13 cellular contexts compared by ENCODE assay signal in genomic region chr2:222483513-222484039, GRCh38. TPM values are rescaled to one million over a fixed set of nuclear protein-coding genes. Genes with fewer than 3 reads are reported as not detected.
DNase-seq lines count a peak whose midpoint lies in the region; ATAC-seq and TF ChIP-seq lines count a peak whose summit lies in the region.
"Had no signal": no experiment of that assay in that cellular context is flagged by ENCODE, and none has a peak within 500 bp of the region (broad histone marks: within the 10 kb centered on the region; RNA-seq: fewer than 3 reads in every experiment).

No MANE protein-coding gene starts in this region.

- H3K4me1 ChIP-seq in right atrium auricular region: peaks cover 0 to 5% of the 10 kb centered on the region in 2 donors
- no peaks in the 10 kb centered on the region for H3K4me1 ChIP-seq in Loucy (ENCODE audit: insufficient read depth, low read length, poor library complexity, severe bottlenecking)
- H3K4me1 ChIP-seq in trophoblast cell (ENCODE audit: control insufficient read depth in 1 of 2, insufficient read depth in 2 of 2, low read length in 2 of 2): no peaks in the 10 kb centered on the region
- no peaks in the 10 kb centered on the region for H3K4me1 ChIP-seq in Karpas-422 (ENCODE audit: low read length)

- no peak overlapping the region for H4K12ac ChIP-seq in trophoblast cell (ENCODE audit: low read depth, low read length)

- H2BK5ac ChIP-seq in trophoblast cell (ENCODE audit: low read depth, low read length, poor library complexity): no peak overlapping the region

- no peak overlapping the region for H4K91ac ChIP-seq in trophoblast cell (ENCODE audit: low read depth, low read length)

- H3K9me2 ChIP-seq in Loucy (replicated peaks; ENCODE audit: low read depth, low read length) (no peaks in the 10 kb centered on the region), Karpas-422 (replicated peaks; ENCODE audit: insufficient read depth, low read length) (no peaks in the 10 kb centered on the region)

- H3F3A ChIP-seq in Loucy (ENCODE audit: low read depth): no peaks in the 10 kb centered on the region

- DNase-seq in left ventricle myocardium superior (peak; percentile 47), right atrium auricular region (ENCODE audit: low spot score) (no peak), SK-N-DZ (ENCODE audit: low spot score) (peak; percentile 52), trophoblast cell (no peak), RPMI8226 (no peak), Karpas-422 (no peak), NAMALWA (ENCODE audit: low spot score) (no peak)
- DNase-seq: esophagus squamous epithelium; GM23248; NCI-H187; stimulated activated CD4-positive, alpha-beta T cell treated with anti-CD3 and anti-CD28 coated beads, Interleukin-2, amount 100 ng/mL, for 48 hours had no signal

- H2BK12ac ChIP-seq in trophoblast cell (ENCODE audit: low read length): no peak overlapping the region

- no peak overlapping the region for H2BK120ac ChIP-seq in trophoblast cell (ENCODE audit: insufficient read depth, low read length, poor library complexity)

- H2AK5ac ChIP-seq in trophoblast cell (ENCODE audit: low read length): no peak overlapping the region

- H3K18ac ChIP-seq in trophoblast cell (ENCODE audit: low read length): no peak overlapping the region

- no peak overlapping the region for H4K8ac ChIP-seq in trophoblast cell (ENCODE audit: low read depth, low read length)

- no peaks in the 10 kb centered on the region for H3K27me3 ChIP-seq in right atrium auricular region
- no peaks in the 10 kb centered on the region for H3K27me3 ChIP-seq in Loucy (ENCODE audit: insufficient read depth, low read length, poor library complexity, severe bottlenecking)
- H3K27me3 ChIP-seq in trophoblast cell (ENCODE audit: insufficient read depth, low read length): no peaks in the 10 kb centered on the region
- no peaks in the 10 kb centered on the region for H3K27me3 ChIP-seq in Karpas-422 (ENCODE audit: low read length)
- H3K27me3 ChIP-seq: BLaER1 treated with 17β-estradiol and CSF1 and Interleukin-3, amounts not matched to agents 10 nM and 100 nM had no signal

- no peak overlapping the region for H3K14ac ChIP-seq in trophoblast cell (ENCODE audit: low read length)

- H3K23ac ChIP-seq in trophoblast cell (ENCODE audit: low read length): no peak overlapping the region

- no peak overlapping the region for H3K4ac ChIP-seq in trophoblast cell (ENCODE audit: low read depth, low read length)

- no peaks in the 10 kb centered on the region for H3K79me2 ChIP-seq in Loucy (ENCODE audit: insufficient read depth, low read length)
- H3K79me2 ChIP-seq in trophoblast cell (ENCODE audit: control insufficient read depth, insufficient read depth, low read length, poor library complexity): no peaks in the 10 kb centered on the region
- no peaks in the 10 kb centered on the region for H3K79me2 ChIP-seq in Karpas-422 (ENCODE audit: low read length)

- H3K27ac ChIP-seq in right atrium auricular region (no peak overlapping the region), trophoblast cell (ENCODE audit: low read depth, low read length) (no peak overlapping the region), Karpas-422 (ENCODE audit: low read length) (no peak overlapping the region)
- H3K27ac ChIP-seq: BLaER1 treated with 17β-estradiol and CSF1 and Interleukin-3, amounts not matched to agents 10 nM and 100 nM; esophagus squamous epithelium; GM23248 had no signal

- WGBS in trophoblast cell (ENCODE audit: extremely low coverage, insufficient coverage, insufficient read length): no CpG with 5 or more reads among the region's 3 CpGs

- no peaks in the 10 kb centered on the region for H3K79me1 ChIP-seq in trophoblast cell (ENCODE audit: low read length)

- no peaks in the 10 kb centered on the region for H3K9me3 ChIP-seq in right atrium auricular region
- no peaks in the 10 kb centered on the region for H3K9me3 ChIP-seq in Loucy (ENCODE audit: insufficient read depth, low read depth, low read length)
- H3K9me3 ChIP-seq in trophoblast cell (ENCODE audit: insufficient read depth, low read depth, low read length): no peaks in the 10 kb centered on the region
- H3K9me3 ChIP-seq in Karpas-422 (ENCODE audit: low read length): no peaks in the 10 kb centered on the region
- H3K9me3 ChIP-seq: BLaER1 treated with 17β-estradiol and CSF1 and Interleukin-3, amounts not matched to agents 10 nM and 100 nM; esophagus squamous epithelium had no signal

- H3K4me3 ChIP-seq in right atrium auricular region (no peak overlapping the region), Loucy (ENCODE audit: low read length, poor library complexity, severe bottlenecking) (no peak overlapping the region), trophoblast cell (ENCODE audit: low read depth, low read length) (no peak overlapping the region), Karpas-422 (ENCODE audit: low read length) (no peak overlapping the region)
- H3K4me3 ChIP-seq: BLaER1 treated with 17β-estradiol and CSF1 and Interleukin-3, amounts not matched to agents 10 nM and 100 nM; esophagus squamous epithelium; GM23248 had no signal

- H3K4me2 ChIP-seq in Loucy (ENCODE audit: low read depth, low read length, poor library complexity, severe bottlenecking) (no peak overlapping the region), trophoblast cell (ENCODE audit: low read length) (no peak overlapping the region), Karpas-422 (ENCODE audit: low read depth, low read length, poor library complexity, severe bottlenecking) (no peak overlapping the region)
- H3K4me2 ChIP-seq: BLaER1 treated with 17β-estradiol and CSF1 and Interleukin-3, amounts not matched to agents 10 nM and 100 nM had no signal

- no peak overlapping the region for H3K9ac ChIP-seq in Loucy (ENCODE audit: low read depth, low read length, poor library complexity, severe bottlenecking)
- no peak overlapping the region for H3K9ac ChIP-seq in trophoblast cell (ENCODE audit: low read length)
- no peak overlapping the region for H3K9ac ChIP-seq in Karpas-422 (ENCODE audit: low read length)
- H3K9ac ChIP-seq: BLaER1 treated with 17β-estradiol and CSF1 and Interleukin-3, amounts not matched to agents 10 nM and 100 nM; GM23248 had no signal

- ATAC-seq in left ventricle myocardium superior: no peak

- no peaks in the 10 kb centered on the region for H3K36me3 ChIP-seq in right atrium auricular region
- no peaks in the 10 kb centered on the region for H3K36me3 ChIP-seq in Loucy (ENCODE audit: insufficient read depth, low read length)
- no peaks in the 10 kb centered on the region for H3K36me3 ChIP-seq in trophoblast cell (ENCODE audit: control insufficient read depth in 1 of 2, insufficient read depth in 2 of 2, low read length in 2 of 2)
- no peaks in the 10 kb centered on the region for H3K36me3 ChIP-seq in Karpas-422 (ENCODE audit: insufficient read depth, low read length)
- H3K36me3 ChIP-seq: BLaER1 treated with 17β-estradiol and CSF1 and Interleukin-3, amounts not matched to agents 10 nM and 100 nM had no signal

- H4K20me1 ChIP-seq in Loucy (ENCODE audit: insufficient read depth, low read length, poor library complexity, severe bottlenecking) (no peaks in the 10 kb centered on the region), Karpas-422 (ENCODE audit: insufficient read depth, low read depth, low read length) (no peaks in the 10 kb centered on the region)
- H4K20me1 ChIP-seq: BLaER1 treated with 17β-estradiol and CSF1 and Interleukin-3, amounts not matched to agents 10 nM and 100 nM had no signal

- H2AFZ ChIP-seq in Loucy (ENCODE audit: low read length) (no peak overlapping the region), trophoblast cell (ENCODE audit: insufficient read depth, low read length, poor library complexity) (no peak overlapping the region), Karpas-422 (ENCODE audit: low read length) (no peak overlapping the region)
- H2AFZ ChIP-seq: GM23248 had no signal

- TF ChIP-seq CTCF in right atrium auricular region (IDR thresholded peaks at IDR 0.05) (no peak), Loucy (conservative IDR thresholded peaks at IDR 0.05; ENCODE audit: low read length) (peak; percentile 37)

- intact Hi-C loops in left ventricle myocardium superior (cut with micrococcal nuclease): no loop called here

RNA-seq across cellular contexts. Expression of gene SGPP2, which starts 59.2 kb away (rescaled TPM):
- total RNA-seq in left ventricle myocardium superior (30.6 TPM), right atrium auricular region (10 to 100 TPM in 1 of 2 donors, 1 to 10 TPM in 1; 2.1 to 13.0 TPM)
- 2.5 and 4.1 TPM in 2 replicates for polyA plus RNA-seq in SK-N-DZ (2014; cell fraction: cytosol; rRNA removed)
- 1.2 and 1.6 TPM in 2 replicates for polyA plus RNA-seq in SK-N-DZ (2014; cell fraction: nucleus; rRNA removed)
- 0.40 TPM in 2 replicates for polyA plus RNA-seq in trophoblast cell (2013)
- not detected in 2 replicates for total RNA-seq in Karpas-422 (2014; rRNA removed; shearing (Covaris generic); ENCODE audit: low replicate concordance)
- total RNA-seq: GM23248 had no signal
- polyA plus RNA-seq: GM23248 had no signal

Comparison
In these comparisons a context has a peak if more than half of its experiments do, and no peak if none do; other contexts are left out.
1. DNase-seq: peak in left ventricle myocardium superior (single experiment) and SK-N-DZ (single experiment); none in right atrium auricular region (single experiment), trophoblast cell (0 of 2), RPMI8226 (single experiment), Karpas-422 (single experiment) and NAMALWA (single experiment).